Comparison of ENCODE assay signal across 17 cellular contexts in the genomic region with DNA sequence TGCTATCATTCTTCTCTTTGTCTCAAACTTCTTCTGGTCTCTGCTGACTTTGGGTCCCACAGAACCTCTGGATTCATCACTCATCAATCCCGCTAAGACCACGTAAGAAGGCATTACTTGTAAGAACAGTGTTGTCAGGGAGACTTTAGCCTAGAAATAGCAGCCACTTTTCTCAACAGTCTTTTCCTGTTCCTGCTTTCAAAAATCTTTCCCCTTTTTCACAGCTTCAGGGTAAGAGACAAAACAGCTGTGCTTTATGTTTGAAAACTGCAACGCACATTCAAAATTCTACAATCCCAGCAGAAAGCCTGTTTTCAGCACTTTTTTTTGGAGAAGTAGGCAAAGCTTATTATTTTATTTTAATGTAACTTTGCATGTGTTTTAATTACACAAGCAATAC.
"Had no signal": no experiment of that assay in that cellular context is flagged by ENCODE, and none has a peak within 500 bp of the region (broad histone marks: within the 10 kb centered on the region; RNA-seq: fewer than 3 reads in every experiment).

No MANE protein-coding gene starts in this region.

- H3K9me3 ChIP-seq: neutrophil had no signal

- ATAC-seq: activated CD4-positive, CD25-positive, alpha-beta regulatory T cell treated with anti-CD3 and anti-CD28 coated beads, Interleukin-2, amount 50 U/mL, for 24 hours; activated CD8-positive, alpha-beta T cell treated with anti-CD3 and anti-CD28 coated beads, Interleukin-2, amount 10 ng/mL, durations not matched to agents 7 days and 5 days; natural killer cell; stimulated activated naive B cell treated with anti-CD40 and anti-IgM and Interleukin-4, amounts not matched to agents 10 μg/mL and 1 μg/mL and 100 μg/mL, for 72 hours had no signal

- FAIRE-seq: colon, keratinocyte had no signal

- H3K79me2 ChIP-seq: parathyroid adenoma had no signal

- H2AFZ ChIP-seq: parathyroid adenoma had no signal

- H3K36me3 ChIP-seq: neutrophil had no signal

- H3K9ac ChIP-seq: parathyroid adenoma had no signal

- H3K27me3 ChIP-seq: neutrophil had no signal

- H3K4me1 ChIP-seq: parathyroid adenoma had no signal

- DNase-seq: activated CD4-positive, alpha-beta T cell treated with anti-CD3 and anti-CD28 coated beads, Interleukin-2, amount 10 ng/mL, durations not matched to agents 7 days and 5 days; activated CD8-positive, alpha-beta T cell treated with anti-CD3 and anti-CD28 coated beads, Interleukin-2, amount 10 ng/mL, durations not matched to agents 7 days and 5 days; activated naive CD4-positive, alpha-beta T cell treated with anti-CD3 and anti-CD28 coated beads for 36 hours; activated T-cell treated with anti-CD3 and anti-CD28 coated beads, Interleukin-2, amount 50 U/mL, for 24 hours; anterior cingulate cortex; central memory CD4-positive, alpha-beta T cell; endodermal cell; foreskin fibroblast; mesendoderm; natural killer cell; stimulated activated naive B cell treated with anti-CD40 and anti-IgM and Interleukin-4, amounts not matched to agents 10 μg/mL and 1 μg/mL and 100 μg/mL, for 72 hours had no signal

- H3K27ac ChIP-seq: epithelial cell of prostate, neutrophil, parathyroid adenoma had no signal
